In the genomic region with DNA sequence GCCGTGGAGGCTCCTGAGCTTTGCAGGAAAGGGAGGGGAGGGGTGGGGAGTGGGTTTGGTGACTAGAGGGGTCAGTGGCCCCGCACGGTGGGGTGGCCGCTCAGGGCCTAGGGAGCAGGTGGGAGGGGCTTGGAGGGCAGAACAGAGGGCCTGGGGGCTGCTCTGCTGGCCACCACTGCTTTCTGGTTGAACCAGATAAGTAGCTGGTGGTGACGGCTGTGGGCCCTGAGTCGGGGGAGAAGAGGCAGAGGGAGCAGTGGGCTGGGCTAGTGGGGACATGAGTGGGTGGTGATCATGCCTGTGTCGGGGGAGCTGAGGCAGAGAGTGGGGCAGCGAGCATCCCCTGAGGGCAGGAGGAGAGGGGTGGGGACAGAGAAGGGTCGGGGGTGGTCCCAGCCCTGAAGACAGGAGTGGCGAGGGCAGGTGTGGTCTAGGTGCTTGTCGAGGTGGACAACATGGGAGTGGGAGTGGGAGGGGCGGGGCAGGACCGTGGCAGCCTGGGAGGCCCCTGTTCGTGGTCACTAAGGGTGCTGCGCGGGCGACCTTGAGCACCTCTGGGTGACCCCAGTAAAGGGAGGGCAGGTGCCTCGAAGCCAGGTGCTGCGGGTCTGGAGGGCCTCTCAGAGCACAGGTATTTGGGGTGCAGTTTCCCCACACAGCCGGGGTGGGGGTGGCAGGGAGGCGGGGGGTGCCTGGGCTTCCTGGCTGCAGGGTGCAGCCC, we compare ENCODE assay signal across 36 cellular contexts. TPM values are rescaled to one million over a fixed set of nuclear protein-coding genes. Genes with fewer than 3 reads are reported as not detected.
DNase-seq lines count a peak whose midpoint lies in the region; ATAC-seq, FAIRE-seq and TF ChIP-seq lines count a peak whose summit lies in the region.
"Had no signal": no experiment of that assay in that cellular context is flagged by ENCODE, and none has a peak within 500 bp of the region (broad histone marks: within the 10 kb centered on the region; RNA-seq: fewer than 3 reads in every experiment).

No MANE protein-coding gene starts in this region.

- H3K36me3 ChIP-seq in heart left ventricle = peaks cover 0 to 25% (median 0%) of the 10 kb centered on the region in 9 donors
- H3K36me3 ChIP-seq in kidney (ENCODE audit: control insufficient read depth in 1 of 2, insufficient read depth in 2 of 2, low read length in 2 of 2) = no peaks in the 10 kb centered on the region
- H3K36me3 ChIP-seq in upper lobe of right lung = no peaks in the 10 kb centered on the region
- H3K36me3 ChIP-seq: cardiac muscle cell, colonic mucosa, gastrocnemius medialis had no signal

- no peak overlapping the region for H3K9ac ChIP-seq in kidney (ENCODE audit: low read length in 2 of 2)

- H3K4me1 ChIP-seq in heart left ventricle = peaks cover 0 to 11% (median 4%) of the 10 kb centered on the region in 12 donors
- H3K4me1 ChIP-seq in kidney (ENCODE audit: control insufficient read depth in 1 of 2, insufficient read depth in 1 of 2, low read depth in 1 of 2, low read length in 2 of 2) = peaks cover under 1 to 4% of the 10 kb centered on the region in 2 donors
- H3K4me1 ChIP-seq in upper lobe of right lung = peaks cover 8% of the 10 kb centered on the region
- H3K4me1 ChIP-seq: gastrocnemius medialis, testis had no signal

- H3K4me3 ChIP-seq in heart left ventricle (no peak overlapping the region), kidney (ENCODE audit: low read length in 2 of 2) (no peak overlapping the region), upper lobe of right lung (no peak overlapping the region)
- H3K4me3 ChIP-seq: cardiac muscle cell, colonic mucosa, gastrocnemius medialis, hepatocyte, psoas muscle, testis had no signal

- POLR2A ChIA-PET in activated CD4-positive, alpha-beta T cell treated with anti-CD3 and anti-CD28 coated beads for 36 hours (lab: Charles Lee) = interaction anchor here (1.1 kb wide), 1 partner anchor 52 kb away, joined by 3 read pairs; no protein-coding TSS in a partner anchor

- H3K4me3 Mint-ChIP-seq in activated CD4-positive, alpha-beta T cell treated with anti-CD3 and anti-CD28 coated beads for 36 hours = no peak overlapping the region
- no peak overlapping the region for H3K4me3 Mint-ChIP-seq in chondrocyte (ENCODE audit: unreplicated experiment)
- H3K4me3 Mint-ChIP-seq: natural killer cell had no signal

- intact Hi-C loops in activated CD4-positive, alpha-beta T cell treated with anti-CD3 and anti-CD28 coated beads for 36 hours (cut with DNase I, micrococcal nuclease) = loop anchor here in 1 of 2 experiments (10.0 kb wide), 1 partner anchor 289 kb away; a partner anchor contains a TSS
- intact Hi-C loops in left cardiac atrium (cut with DNase I) (loop anchor here (5.0 kb wide), 2 partner anchors 86 to 116 kb away; no protein-coding TSS in a partner anchor), heart left ventricle (cut with DNase I) (loop anchor here in 8 of 10 donors (5.0 to 10.0 kb wide), 8 partner anchors 81 to 296 kb away; a partner anchor contains a TSS), kidney (cut with DNase I) (loop anchor here (10.0 kb wide), 2 partner anchors 89 to 119 kb away; no protein-coding TSS in a partner anchor), upper lobe of right lung (cut with DNase I) (loop anchor here (5.0 kb wide), 1 partner anchor 86 kb away; no protein-coding TSS in a partner anchor)

- TF ChIP-seq POLR2A in heart left ventricle (IDR thresholded peaks at IDR 0.05) = no peak

- CTCF ChIA-PET in activated CD4-positive, alpha-beta T cell treated with anti-CD3 and anti-CD28 coated beads for 36 hours (lab: Charles Lee) = no interaction called here

- FAIRE-seq in kidney (lab: Jason Lieb, UNC) = no peak
- FAIRE-seq: astrocyte had no signal

- H3K27me3 ChIP-seq in heart left ventricle (peaks cover 0 to 29% (median 0%) of the 10 kb centered on the region in 9 donors), upper lobe of right lung (no peaks in the 10 kb centered on the region)
- H3K27me3 ChIP-seq: colonic mucosa, gastrocnemius medialis, hepatocyte, testis had no signal

- ATAC-seq in activated CD4-positive, alpha-beta T cell treated with anti-CD3 and anti-CD28 coated beads for 36 hours = no peak
- ATAC-seq in left cardiac atrium (no peak), heart left ventricle (no peak), upper lobe of right lung (no peak)
- ATAC-seq: gastrocnemius medialis, natural killer cell, psoas muscle, sciatic nerve had no signal

- no peaks in the 10 kb centered on the region for H3K27me3 Mint-ChIP-seq in activated CD4-positive, alpha-beta T cell treated with anti-CD3 and anti-CD28 coated beads for 36 hours
- H3K27me3 Mint-ChIP-seq in chondrocyte (ENCODE audit: low read depth) = peaks cover 4% of the 10 kb centered on the region

- peaks cover 25% of the 10 kb centered on the region for H3K4me1 Mint-ChIP-seq in activated CD4-positive, alpha-beta T cell treated with anti-CD3 and anti-CD28 coated beads for 36 hours
- peaks cover 5% of the 10 kb centered on the region for H3K4me1 Mint-ChIP-seq in chondrocyte (ENCODE audit: low read depth)

- H3K27ac ChIP-seq in heart left ventricle (no peak overlapping the region), kidney (ENCODE audit: low read depth in 2 of 2, low read length in 2 of 2) (no peak overlapping the region), upper lobe of right lung (no peak overlapping the region)
- H3K27ac ChIP-seq: cardiac muscle cell, colonic mucosa, gastrocnemius medialis, hepatocyte, psoas muscle, testis had no signal

- DNase-seq in activated CD4-positive, alpha-beta T cell treated with anti-CD3 and anti-CD28 coated beads for 36 hours = peak; percentile 30
- no peak for DNase-seq in activated CD4-positive, alpha-beta T cell treated with anti-CD3 and anti-CD28 coated beads for 48 hours
- peak; percentile 23 for DNase-seq in left cardiac atrium
- no peak for DNase-seq in heart left ventricle
- DNase-seq in kidney = peak; percentile 76
- peak; percentile 62 for DNase-seq in upper lobe of right lung
- DNase-seq in chondrocyte (ENCODE audit: low spot score) = no peak
- no peak for DNase-seq in activated gamma-delta T cell treated with Interleukin-2 at 50 U/mL for 16 hours
- DNase-seq: 8988T; activated CD8-positive, alpha-beta memory T cell treated with anti-CD3 and anti-CD28 coated beads for 24 hours; colonic mucosa; DND-41; effector CD4-positive, alpha-beta T cell; gastrocnemius medialis; GOT3; natural killer cell; NCI-H1092; NCI-H1694; NCI-H446 treated with DMSO at 0.1 percent for 48 hours; occipital lobe; psoas muscle; stimulated activated CD4-positive, alpha-beta T cell treated with anti-CD3 and anti-CD28 coated beads, Interleukin-4, amount 100 ng/mL, for 24 hours; stimulated activated naive CD4-positive, alpha-beta T cell; testis had no signal

- 63 to 72% (median 71%) methylated on average over 19 to 21 of the region's 21 CpGs for WGBS in heart left ventricle, 4 donors

- no peaks in the 10 kb centered on the region for H3K9me3 Mint-ChIP-seq in activated CD4-positive, alpha-beta T cell treated with anti-CD3 and anti-CD28 coated beads for 36 hours (ENCODE audit: low read depth)
- no peaks in the 10 kb centered on the region for H3K9me3 Mint-ChIP-seq in chondrocyte (ENCODE audit: low read depth)
- H3K9me3 Mint-ChIP-seq: natural killer cell had no signal

- TF ChIP-seq CTCF in heart left ventricle (IDR thresholded peaks at IDR 0.05) = no peak
- no peak for TF ChIP-seq CTCF in kidney (IDR thresholded peaks at IDR 0.05; ENCODE audit: borderline replicate concordance, extremely low read depth, insufficient read depth)
- TF ChIP-seq CTCF in upper lobe of right lung (IDR thresholded peaks at IDR 0.05) = no peak
- TF ChIP-seq CTCF in chondrocyte (IDR thresholded peaks at IDR 0.05) = no peak

- H3K9me3 ChIP-seq in heart left ventricle (no peaks in the 10 kb centered on the region), kidney (ENCODE audit: control insufficient read depth in 1 of 2, low read length in 2 of 2) (no peaks in the 10 kb centered on the region), upper lobe of right lung (no peaks in the 10 kb centered on the region)
- H3K9me3 ChIP-seq: colonic mucosa, gastrocnemius medialis, psoas muscle, testis had no signal

- peaks cover 33% of the 10 kb centered on the region for H3K36me3 Mint-ChIP-seq in activated CD4-positive, alpha-beta T cell treated with anti-CD3 and anti-CD28 coated beads for 36 hours (ENCODE audit: low read depth)
- no peaks in the 10 kb centered on the region for H3K36me3 Mint-ChIP-seq in chondrocyte (ENCODE audit: low read depth)
- H3K36me3 Mint-ChIP-seq: natural killer cell had no signal

- H3K27ac Mint-ChIP-seq in activated CD4-positive, alpha-beta T cell treated with anti-CD3 and anti-CD28 coated beads for 36 hours = peak overlapping the region; percentile 77
- H3K27ac Mint-ChIP-seq in chondrocyte (ENCODE audit: unreplicated experiment) = no peak overlapping the region
- H3K27ac Mint-ChIP-seq: natural killer cell had no signal

RNA-seq across cellular contexts. Expression of a gene that starts 6.3 kb away (rescaled TPM):
- total RNA-seq in activated CD4-positive, alpha-beta T cell treated with anti-CD3 and anti-CD28 coated beads for 36 hours = 100 to 1,000 TPM; 614 to 725 TPM
- total RNA-seq in left cardiac atrium (1 to 10 TPM in 1 of 2 donors, under 1 TPM in 1; 0.60 to 1.8 TPM), heart left ventricle (1 to 10 TPM in 2 of 9 donors, under 1 TPM in 5, not detected in 2; 0.21 to 8.6 (median 0.42) TPM), kidney (9.2 TPM), upper lobe of right lung (7.2 TPM), chondrocyte (not detected in 3 replicates)
- polyA plus RNA-seq in heart left ventricle (under 1 TPM; 0.23 to 0.53 TPM), kidney (ENCODE audit: insufficient read depth, low read depth, low replicate concordance) (1.0 TPM)
- total RNA-seq: cardiac muscle cell, HT-29, M059J, occipital lobe, RPMI7951, SK-MEL-5 had no signal
- polyA plus RNA-seq: fibroblast of lung had no signal

RNA-seq across cellular contexts. Expression of a gene that starts 9.9 kb away (rescaled TPM):
- total RNA-seq in activated CD4-positive, alpha-beta T cell treated with anti-CD3 and anti-CD28 coated beads for 36 hours = 10 to 100 TPM in 1 of 2 experiments, 1 to 10 TPM in 1; 9.0 to 10.9 TPM
- total RNA-seq in left cardiac atrium = 10 to 100 TPM in 1 of 2 donors, 1 to 10 TPM in 1; 6.6 to 12.6 TPM
- total RNA-seq in heart left ventricle = 10 to 100 TPM in 2 of 9 donors, 1 to 10 TPM in 7; 2.3 to 41.6 (median 3.5) TPM
- polyA plus RNA-seq in heart left ventricle = 1 to 10 TPM; 2.3 to 3.4 TPM
- total RNA-seq in kidney = 87.5 TPM
- polyA plus RNA-seq in kidney (ENCODE audit: insufficient read depth, low read depth, low replicate concordance) = 15.4 TPM
- total RNA-seq in upper lobe of right lung = 26.4 TPM
- total RNA-seq in chondrocyte = 1.3 to 2.5 TPM (median 2.1 TPM) in 3 replicates
- total RNA-seq: cardiac muscle cell had no signal
- polyA plus RNA-seq: cardiac muscle cell had no signal

RNA-seq across cellular contexts. Expression of a gene that starts 35.4 kb away (rescaled TPM):
- not detected for total RNA-seq in activated CD4-positive, alpha-beta T cell treated with anti-CD3 and anti-CD28 coated beads for 36 hours
- total RNA-seq in left cardiac atrium (not detected), heart left ventricle (not detected), kidney (not detected), upper lobe of right lung (not detected), chondrocyte (not detected in 3 replicates)
- polyA plus RNA-seq in heart left ventricle (not detected), kidney (ENCODE audit: insufficient read depth, low read depth, low replicate concordance) (not detected)
- total RNA-seq: astrocyte, colonic mucosa, hepatocyte, lung microvascular endothelial cell, mononuclear cell, natural killer cell, occipital lobe, sciatic nerve, urinary bladder had no signal
- polyA plus RNA-seq: cardiac muscle cell, hepatocyte, urinary bladder had no signal

RNA-seq across cellular contexts. Expression of a gene that starts 47.9 kb away (rescaled TPM):
- total RNA-seq in activated CD4-positive, alpha-beta T cell treated with anti-CD3 and anti-CD28 coated beads for 36 hours = not detected
- total RNA-seq in left cardiac atrium (1 to 10 TPM in 1 of 2 donors, under 1 TPM in 1; 0.32 to 1.4 TPM), heart left ventricle (10 to 100 TPM in 1 of 9 donors, 1 to 10 TPM in 6, under 1 TPM in 2; 0.58 to 21.9 (median 1.7) TPM), kidney (not detected), upper lobe of right lung (not detected), chondrocyte (not detected in 3 replicates)
- polyA plus RNA-seq in heart left ventricle (under 1 TPM; 0.11 TPM), kidney (ENCODE audit: insufficient read depth, low read depth, low replicate concordance) (not detected)
- total RNA-seq: astrocyte, colonic mucosa, fibroblast of lung, gastrocnemius medialis, HT-29, lung microvascular endothelial cell, M059J, mononuclear cell, occipital lobe, RPMI7951, sciatic nerve, SK-MEL-5, urinary bladder had no signal
- polyA plus RNA-seq: fibroblast of lung, hepatocyte, urinary bladder had no signal

RNA-seq across cellular contexts. Expression of a gene that starts 50.2 kb away (rescaled TPM):
- 100 to 1,000 TPM; 118 to 182 TPM for total RNA-seq in activated CD4-positive, alpha-beta T cell treated with anti-CD3 and anti-CD28 coated beads for 36 hours
- 10 to 100 TPM; 63.6 to 88.2 TPM for total RNA-seq in left cardiac atrium
- 10 to 100 TPM; 38.4 to 83.9 (median 66.1) TPM for total RNA-seq in heart left ventricle
- 10 to 100 TPM; 47.5 to 88.1 TPM for polyA plus RNA-seq in heart left ventricle
- 160 TPM for total RNA-seq in kidney
- 69.7 TPM for polyA plus RNA-seq in kidney (ENCODE audit: insufficient read depth, low read depth, low replicate concordance)
- total RNA-seq in upper lobe of right lung = 150 TPM
- total RNA-seq in chondrocyte = 93.0 to 94.5 TPM (median 93.9 TPM) in 3 replicates

Comparison
In these comparisons a context has a peak if more than half of its experiments do, and no peak if none do; other contexts are left out.
1. DNase-seq: peak in activated CD4-positive, alpha-beta T cell treated with anti-CD3 and anti-CD28 coated beads for 36 hours (single experiment), left cardiac atrium (single experiment), kidney (single experiment) and upper lobe of right lung (single experiment); none in activated CD4-positive, alpha-beta T cell treated with anti-CD3 and anti-CD28 coated beads for 48 hours (single experiment), heart left ventricle (0 of 5), chondrocyte (single experiment) and activated gamma-delta T cell treated with Interleukin-2 at 50 U/mL for 16 hours (single experiment).
2. RNA of a gene that starts 6.3 kb away (total RNA-seq): 614 to 725 TPM in activated CD4-positive, alpha-beta T cell treated with anti-CD3 and anti-CD28 coated beads for 36 hours; 9.2 TPM in kidney (single experiment), 7.2 TPM in upper lobe of right lung (single experiment), 0.60 to 1.8 TPM in left cardiac atrium, 0.21 to 8.6 TPM in heart left ventricle and not detected in chondrocyte; every median in the first group is over 10 times any median in the second.